Comparison of ENCODE assay signal across 8 cellular contexts in the genomic region with DNA sequence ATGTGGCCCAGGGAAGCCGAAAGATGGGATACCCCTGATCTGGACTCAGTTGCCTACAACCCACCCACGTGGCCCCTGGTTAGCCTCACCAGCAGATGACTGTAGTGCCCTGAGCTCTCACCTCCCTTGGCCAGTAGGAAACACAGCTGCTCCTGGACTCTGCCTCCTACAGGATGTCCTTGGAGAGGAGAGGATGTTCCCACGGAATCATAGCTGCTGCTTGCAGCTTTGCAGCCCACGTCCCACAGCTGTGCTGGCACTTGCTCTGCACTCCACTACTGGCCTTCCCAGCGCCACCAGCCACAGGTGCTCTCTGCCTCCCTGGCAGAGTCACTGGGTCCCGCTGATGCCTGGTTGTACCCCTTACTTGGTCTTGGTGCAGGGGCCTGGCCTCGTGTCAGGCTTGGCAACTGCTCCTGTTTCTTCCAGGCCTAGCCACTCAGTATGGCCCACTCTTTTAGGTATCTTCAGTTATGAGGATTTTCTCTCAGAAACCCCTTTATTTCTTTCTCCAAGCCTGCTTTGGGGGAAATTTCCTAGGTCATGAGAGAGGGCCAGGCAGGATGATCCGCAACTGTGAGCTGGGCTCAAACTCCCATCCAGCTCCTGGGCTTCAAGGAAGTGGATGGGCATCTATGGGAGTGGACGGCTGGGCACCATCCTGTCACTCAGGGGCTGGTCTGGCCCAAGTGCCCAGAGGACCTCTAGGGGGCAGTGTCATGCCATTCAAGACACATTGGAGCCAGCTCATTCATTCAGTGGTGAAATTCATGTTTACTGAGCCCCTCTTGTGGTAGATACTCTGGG. TPM values are rescaled to one million over a fixed set of nuclear protein-coding genes. Genes with fewer than 3 reads are reported as not detected.
DNase-seq lines count a peak whose midpoint lies in the region; ATAC-seq and TF ChIP-seq lines count a peak whose summit lies in the region.

No MANE protein-coding gene starts in this region.

- no peaks in the 10 kb centered on the region for H3K4me1 ChIP-seq in OCI-LY3 (ENCODE audit: low read length)
- H3K4me1 ChIP-seq in osteoblast (ENCODE audit: insufficient read depth, low read length) = no peaks in the 10 kb centered on the region
- H3K4me1 ChIP-seq in thyroid gland = peaks cover 0 to 3% of the 10 kb centered on the region in 2 donors

- no peak overlapping the region for H3K4me2 ChIP-seq in OCI-LY3 (ENCODE audit: low read length)
- no peak overlapping the region for H3K4me2 ChIP-seq in osteoblast (ENCODE audit: insufficient read depth, low read length)

- H3K36me3 ChIP-seq in OCI-LY3 (replicated peaks; ENCODE audit: low read depth, low read length) (no peaks in the 10 kb centered on the region), osteoblast (ENCODE audit: insufficient read depth, low read length) (peaks cover 10% of the 10 kb centered on the region), thyroid gland (peaks cover 0 to 5% of the 10 kb centered on the region in 2 donors)

- H3K79me2 ChIP-seq in OCI-LY3 (ENCODE audit: low read length) = no peaks in the 10 kb centered on the region
- no peaks in the 10 kb centered on the region for H3K79me2 ChIP-seq in osteoblast (ENCODE audit: insufficient read depth, low read length)

- no peak overlapping the region for H3K9ac ChIP-seq in OCI-LY3 (ENCODE audit: low read length)

- no peak for TF ChIP-seq POLR2A in GM18505 (IDR thresholded peaks at IDR 0.05; ENCODE audit: borderline replicate concordance, extremely low read depth, insufficient read depth, insufficient read length)
- no peak for TF ChIP-seq POLR2A in thyroid gland (IDR thresholded peaks at IDR 0.05)

- H4K20me1 ChIP-seq in OCI-LY3 (ENCODE audit: insufficient read depth, low read length) (no peaks in the 10 kb centered on the region), osteoblast (ENCODE audit: insufficient read depth, low read length) (no peaks in the 10 kb centered on the region)

- ATAC-seq in GM18505 (IDR thresholded peaks at IDR 0.05; ENCODE audit: unreplicated experiment) (peak; percentile 73), HG02973 (IDR thresholded peaks at IDR 0.05; ENCODE audit: unreplicated experiment) (peak; percentile 92)

- TF ChIP-seq CTCF in OCI-LY3 (IDR thresholded peaks at IDR 0.05; ENCODE audit: low read depth, low read length) (peak; percentile 95), fibroblast of villous mesenchyme (IDR thresholded peaks at IDR 0.05; ENCODE audit: insufficient read depth, low read depth, low read length) (peak; percentile 79), osteoblast (IDR thresholded peaks at IDR 0.05; ENCODE audit: extremely low read depth, low read depth, low read length) (peak; percentile 86), thyroid gland (IDR thresholded peaks at IDR 0.05) (peak; percentile 41 to 78 (median 46))

- 76 to 81% methylated on average over 8 to 9 of the region's 9 CpGs for WGBS in thyroid gland, 2 donors

- intact Hi-C loops in thyroid gland (cut with DNase I) = no loop called here

- H3K27ac ChIP-seq in OCI-LY3 (ENCODE audit: low read length) (no peak overlapping the region), osteoblast (ENCODE audit: low read depth, low read length) (no peak overlapping the region), thyroid gland (no peak overlapping the region)

- DNase-seq in AG08395 (ENCODE audit: low spot score) (peak; percentile 74), fibroblast of villous mesenchyme (ENCODE audit: low read depth) (peak; percentile 60), osteoblast (ENCODE audit: insufficient read length, low spot score, missing footprints) (no peak), thyroid gland (peak; percentile 54 to 59)
- DNase-seq in activated T-cell treated with anti-CD3 and anti-CD28 coated beads, Interleukin-2, amount 50 U/mL, for 48 hours = peak; percentile 76 to 78

- H3K4me3 ChIP-seq in OCI-LY3 (ENCODE audit: low read length) = no peak overlapping the region
- no peak overlapping the region for H3K4me3 ChIP-seq in fibroblast of villous mesenchyme (ENCODE audit: low read depth, low read length)
- no peak overlapping the region for H3K4me3 ChIP-seq in osteoblast (ENCODE audit: insufficient read depth, low read length)
- no peak overlapping the region for H3K4me3 ChIP-seq in thyroid gland (replicated peaks in 1 of 3)

- no peak overlapping the region for H2AFZ ChIP-seq in OCI-LY3 (ENCODE audit: low read depth, low read length)
- no peak overlapping the region for H2AFZ ChIP-seq in osteoblast (ENCODE audit: low read length)

- H3K27me3 ChIP-seq in OCI-LY3 (ENCODE audit: low read depth, low read length) (0 out of 2 replicates have a peak, but pooled peaks cover 2% of the 10 kb centered on the region), osteoblast (ENCODE audit: insufficient read depth, low read length) (no peaks in the 10 kb centered on the region), thyroid gland (no peaks in the 10 kb centered on the region)

- no peaks in the 10 kb centered on the region for H3K9me3 ChIP-seq in OCI-LY3 (ENCODE audit: insufficient read depth, low read length)
- no peaks in the 10 kb centered on the region for H3K9me3 ChIP-seq in osteoblast (ENCODE audit: low read depth, low read length)
- no peaks in the 10 kb centered on the region for H3K9me3 ChIP-seq in thyroid gland

RNA-seq across cellular contexts. Expression of gene VILL, which starts 16.3 kb away (rescaled TPM):
- 4.3 and 5.5 TPM in 2 replicates for total RNA-seq in fibroblast of villous mesenchyme
- 6.8 and 7.6 TPM in 2 replicates for total RNA-seq in osteoblast
- total RNA-seq in thyroid gland = 10 to 100 TPM in 2 of 4 donors, 1 to 10 TPM in 2; 5.5 to 13.0 (median 9.5) TPM

RNA-seq across cellular contexts. Expression of gene PLCD1, which starts 55.1 kb away (rescaled TPM):
- total RNA-seq in fibroblast of villous mesenchyme = 15.1 and 15.5 TPM in 2 replicates
- 23.2 and 23.6 TPM in 2 replicates for total RNA-seq in osteoblast
- 10 to 100 TPM; 13.8 to 19.9 (median 16.0) TPM for total RNA-seq in thyroid gland
